Comparison of ENCODE assay signal across 8 cellular contexts in genomic region chr11:66421492-66422205, GRCh38.
DNase-seq lines count a peak whose midpoint lies in the region; ATAC-seq lines count a peak whose summit lies in the region.

No MANE protein-coding gene starts in this region.

- H3K36me3 ChIP-seq in SK-N-MC (ENCODE audit: insufficient read depth, low read length) = no peaks in the 10 kb centered on the region

- H3K9me3 ChIP-seq in SK-N-MC (ENCODE audit: low read depth, low read length) = no peaks in the 10 kb centered on the region

- H3K27ac ChIP-seq in SK-N-MC = no peak overlapping the region
- H3K27ac ChIP-seq in substantia nigra (ENCODE audit: low read depth, low read length, poor library complexity, severe bottlenecking) = no peak overlapping the region

- ATAC-seq in HG03196 (IDR thresholded peaks at IDR 0.05; ENCODE audit: unreplicated experiment) = peak; percentile 85

- DNase-seq in DMS53 (lab: John Stamatoyannopoulos, UW) (peak; percentile 87), SK-N-MC (ENCODE audit: low read depth, low spot score) (peak; percentile 72), foreskin melanocyte (peak; percentile 64), nucleus accumbens (lab: John Stamatoyannopoulos, UW) (peak in 55 of 56 donors; percentile 24 to 93 (median 73)), substantia nigra (lab: John Stamatoyannopoulos, UW) (peak; percentile 22 to 89 (median 80)), NCI-H187 (lab: John Stamatoyannopoulos, UW) (no peak)
- DNase-seq in activated naive CD4-positive, alpha-beta T cell (lab: John Stamatoyannopoulos, UW) = peak; percentile 78 to 88 (median 86)

- H3K9ac ChIP-seq in SK-N-MC (ENCODE audit: insufficient read length) = no peak overlapping the region

- H3K4me3 ChIP-seq in SK-N-MC = no peak overlapping the region

Comparison
In these comparisons a context has a peak if more than half of its experiments do, and no peak if none do; other contexts are left out.
1. DNase-seq: peak in DMS53 (single experiment), SK-N-MC (single experiment), activated naive CD4-positive, alpha-beta T cell (4 of 4), foreskin melanocyte (single experiment), nucleus accumbens (55 of 56) and substantia nigra (49 of 49); none in NCI-H187 (0 of 2).